Comparison of ENCODE assay signal across 18 cellular contexts in the genomic region with DNA sequence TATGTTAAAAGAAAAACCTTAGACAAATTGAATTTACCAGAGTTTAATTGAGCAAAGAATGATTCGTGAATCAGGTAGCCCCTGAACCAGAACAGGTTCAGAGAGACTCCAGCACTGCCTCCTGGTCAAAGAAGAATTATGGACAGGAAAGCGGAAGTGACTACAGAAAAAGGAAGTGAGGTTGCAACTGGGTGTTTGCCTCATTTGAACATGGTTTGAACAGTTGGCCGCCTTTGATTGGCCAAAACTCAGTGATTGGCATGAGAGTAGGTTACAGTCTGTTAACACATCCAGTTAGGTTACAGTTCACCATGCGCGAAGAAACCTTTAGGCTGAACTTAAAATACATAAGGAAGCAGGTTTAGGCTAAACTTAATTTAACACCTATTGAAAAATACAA.
"Had no signal": no experiment of that assay in that cellular context is flagged by ENCODE, and none has a peak within 500 bp of the region (broad histone marks: within the 10 kb centered on the region; RNA-seq: fewer than 3 reads in every experiment).

No MANE protein-coding gene starts in this region.

- H3K36me3 ChIP-seq: gastroesophageal sphincter, heart right ventricle, neural progenitor cell, ovary, sigmoid colon, spleen, upper lobe of right lung had no signal

- H3K27me3 ChIP-seq: body of pancreas, heart right ventricle, neural progenitor cell, ovary, sigmoid colon, spleen, upper lobe of right lung had no signal

- H3K27ac ChIP-seq: body of pancreas, gastroesophageal sphincter, heart right ventricle, neural progenitor cell, ovary, sigmoid colon, spleen, upper lobe of right lung had no signal

- H3K4me1 ChIP-seq: body of pancreas, gastroesophageal sphincter, heart right ventricle, neural progenitor cell, sigmoid colon, spleen, upper lobe of right lung had no signal

- ATAC-seq: body of pancreas; gastroesophageal sphincter; heart right ventricle; left colon; stimulated activated naive CD8-positive, alpha-beta T cell treated with anti-CD3 and anti-CD28 coated beads, Interleukin-15, amount 100 ng/mL, for 72 hours; upper lobe of right lung had no signal

- DNase-seq: activated CD4-positive, alpha-beta T cell treated with anti-CD3 and anti-CD28 coated beads, Interleukin-2, amount 10 ng/mL, durations not matched to agents 7 days and 5 days; activated gamma-delta T cell treated with Interleukin-2 at 50 U/mL for 16 hours; amniotic stem cell; body of pancreas; caudate nucleus; heart right ventricle; left colon; naive B cell; ovary; sigmoid colon; spleen; stimulated activated naive CD8-positive, alpha-beta T cell treated with anti-CD3 and anti-CD28 coated beads, Interleukin-15, amount 100 ng/mL, for 72 hours; upper lobe of right lung had no signal

- H3K9ac ChIP-seq: neural progenitor cell had no signal

- FAIRE-seq: colon, endometrium, TTC549 had no signal

- H3K4me2 ChIP-seq: neural progenitor cell had no signal

- H3K9me3 ChIP-seq: body of pancreas, gastroesophageal sphincter, ovary, sigmoid colon, upper lobe of right lung had no signal

- H2AFZ ChIP-seq: neural progenitor cell had no signal

- H3K4me3 ChIP-seq: body of pancreas, gastroesophageal sphincter, heart right ventricle, neural progenitor cell, ovary, sigmoid colon, spleen, upper lobe of right lung had no signal
